ENCODE assay signal across 23 cellular contexts in the genomic region with DNA sequence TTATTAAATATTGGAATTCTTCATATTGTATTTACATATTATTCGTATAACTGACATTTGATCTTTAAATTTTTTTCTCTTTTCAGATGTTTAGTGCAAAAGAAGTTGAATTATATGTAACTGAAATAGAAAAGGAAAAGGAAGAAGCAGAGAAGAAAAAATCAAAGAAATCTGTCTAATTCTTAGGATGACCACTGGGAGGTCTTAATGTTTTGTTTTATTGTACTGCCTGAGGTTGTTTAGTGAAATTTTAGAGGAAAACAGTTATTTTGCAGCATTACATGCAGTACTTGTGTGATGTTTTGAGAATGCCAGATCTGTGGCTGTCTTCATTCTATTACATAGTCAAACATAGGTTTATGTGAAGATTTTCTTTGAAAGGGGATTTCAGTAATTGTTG. TPM values are rescaled to one million over a fixed set of nuclear protein-coding genes. Genes with fewer than 3 reads are reported as not detected.
DNase-seq lines count a peak whose midpoint lies in the region; ATAC-seq, FAIRE-seq and TF ChIP-seq lines count a peak whose summit lies in the region.
"Had no signal": no experiment of that assay in that cellular context is flagged by ENCODE, and none has a peak within 500 bp of the region (broad histone marks: within the 10 kb centered on the region; RNA-seq: fewer than 3 reads in every experiment).

No MANE protein-coding gene starts in this region.

- no peak overlapping the region for H2AFZ ChIP-seq in OCI-LY1 (ENCODE audit: low read length)
- H2AFZ ChIP-seq: PC-9 had no signal

- FAIRE-seq in frontal cortex (lab: Jason Lieb, UNC), result no peak
- FAIRE-seq: HTR-8/SVneo had no signal

- no peaks in the 10 kb centered on the region for H3K79me2 ChIP-seq in OCI-LY1 (ENCODE audit: insufficient read depth, low read length)

- CTCF ChIA-PET in CD8-positive, alpha-beta memory T cell (lab: Charles Lee), result no interaction called here

- DNase-seq in GM12864 (ENCODE audit: low read depth) (no peak), chondrocyte (ENCODE audit: low spot score) (no peak), mesothelial cell of epicardium (ENCODE audit: low spot score in 2 of 2, unreplicated experiment in 2 of 2) (no peak), frontal cortex (ENCODE audit: low spot score in 2 of 2) (no peak)
- no peak for DNase-seq in CD8-positive, alpha-beta memory T cell
- DNase-seq: ACHN, C1 segment of cervical spinal cord, GOT3, HCEC 1CT, KG1, NCI-H1105 treated with DMSO at 0.1 percent for 48 hours, NCI-H1694, NCI-H2081, NCI-H2171, NCI-H526, PC-9, SHP77 treated with DMSO at 0.1 percent for 48 hours had no signal

- no peaks in the 10 kb centered on the region for H3K9me2 ChIP-seq in OCI-LY1 (ENCODE audit: low read depth, low read length)

- no peak for ATAC-seq in stimulated activated memory B cell treated with anti-CD40 and anti-IgM and Interleukin-4, amounts not matched to agents 10 μg/mL and 1 μg/mL and 100 μg/mL, for 72 hours
- ATAC-seq in HG03108 (IDR thresholded peaks at IDR 0.05; ENCODE audit: unreplicated experiment), result no peak

- H3K27me3 Mint-ChIP-seq in chondrocyte (ENCODE audit: low read depth), result peaks cover 2% of the 10 kb centered on the region
- no peaks in the 10 kb centered on the region for H3K27me3 Mint-ChIP-seq in stimulated activated memory B cell treated with anti-CD40 and anti-IgM and Interleukin-4, amounts not matched to agents 10 μg/mL and 1 μg/mL and 100 μg/mL, for 72 hours
- H3K27me3 Mint-ChIP-seq in CD8-positive, alpha-beta memory T cell, result no peaks in the 10 kb centered on the region
- no peaks in the 10 kb centered on the region for H3K27me3 Mint-ChIP-seq in mesothelial cell of epicardium (ENCODE audit: low read depth)

- H3K27me3 ChIP-seq in OCI-LY1 (ENCODE audit: insufficient read depth, low read length), result no peaks in the 10 kb centered on the region
- no peaks in the 10 kb centered on the region for H3K27me3 ChIP-seq in CD8-positive, alpha-beta memory T cell (ENCODE audit: insufficient read depth, low read length, poor library complexity, severe bottlenecking)

- H3K4me1 Mint-ChIP-seq in chondrocyte (ENCODE audit: low read depth), result no peaks in the 10 kb centered on the region
- H3K4me1 Mint-ChIP-seq in stimulated activated memory B cell treated with anti-CD40 and anti-IgM and Interleukin-4, amounts not matched to agents 10 μg/mL and 1 μg/mL and 100 μg/mL, for 72 hours, result peaks cover 34% of the 10 kb centered on the region
- peaks cover 20 to 27% (median 26%) of the 10 kb centered on the region in 3 donors for H3K4me1 Mint-ChIP-seq in CD8-positive, alpha-beta memory T cell
- H3K4me1 Mint-ChIP-seq in mesothelial cell of epicardium, result no peaks in the 10 kb centered on the region

- H3K4me3 ChIP-seq in GM12864 (ENCODE audit: low read depth, low read length) (no peak overlapping the region), OCI-LY1 (ENCODE audit: low read depth, low read length, poor library complexity, severe bottlenecking) (no peak overlapping the region)
- no peak overlapping the region for H3K4me3 ChIP-seq in CD8-positive, alpha-beta memory T cell (ENCODE audit: low read length)
- H3K4me3 ChIP-seq: PC-9, SK-N-MC had no signal

- no peak overlapping the region for H3K4me3 Mint-ChIP-seq in chondrocyte (ENCODE audit: unreplicated experiment)
- no peak overlapping the region for H3K4me3 Mint-ChIP-seq in stimulated activated memory B cell treated with anti-CD40 and anti-IgM and Interleukin-4, amounts not matched to agents 10 μg/mL and 1 μg/mL and 100 μg/mL, for 72 hours
- H3K4me3 Mint-ChIP-seq in CD8-positive, alpha-beta memory T cell, result peak overlapping the region in 1 of 7 donors; percentile 50
- no peak overlapping the region for H3K4me3 Mint-ChIP-seq in mesothelial cell of epicardium

- TF ChIP-seq CTCF in GM12864 (IDR thresholded peaks at IDR 0.05; ENCODE audit: low read depth, low read length, missing control alignments) (peak; percentile 5), OCI-LY1 (IDR thresholded peaks at IDR 0.05; ENCODE audit: low read length) (peak; percentile 22; the same call in 1 of the 2 replicates), chondrocyte (IDR thresholded peaks at IDR 0.05) (peak; percentile 19), mesothelial cell of epicardium (IDR thresholded peaks at IDR 0.05; ENCODE audit: unreplicated experiment) (no peak)

- H3K9me3 ChIP-seq in OCI-LY1 (ENCODE audit: low read length), result no peaks in the 10 kb centered on the region
- no peaks in the 10 kb centered on the region for H3K9me3 ChIP-seq in CD8-positive, alpha-beta memory T cell (ENCODE audit: low read length)

- 0 out of 2 replicates have a peak, but pooled peaks cover 16% of the 10 kb centered on the region for H3F3A ChIP-seq in OCI-LY1 (ENCODE audit: insufficient read depth, low read length)

- no peaks in the 10 kb centered on the region for H3K36me3 ChIP-seq in OCI-LY1 (ENCODE audit: insufficient read depth, low read length)
- no peaks in the 10 kb centered on the region for H3K36me3 ChIP-seq in CD8-positive, alpha-beta memory T cell (ENCODE audit: insufficient read depth, low read length)

- H3K9ac ChIP-seq in OCI-LY1 (ENCODE audit: low read length), result no peak overlapping the region

- POLR2A ChIA-PET in CD8-positive, alpha-beta memory T cell (lab: Charles Lee), result no interaction called here

- peak overlapping the region; percentile 97 for H3K27ac ChIP-seq in OCI-LY1 (ENCODE audit: low read depth, low read length, poor library complexity, severe bottlenecking)
- H3K27ac ChIP-seq in CD8-positive, alpha-beta memory T cell (ENCODE audit: low read depth, low read length), result no peak overlapping the region
- H3K27ac ChIP-seq: PC-9, RWPE1, SK-N-MC had no signal

- H3K36me3 Mint-ChIP-seq in chondrocyte (ENCODE audit: low read depth) (no peaks in the 10 kb centered on the region), mesothelial cell of epicardium (no peaks in the 10 kb centered on the region)
- no peaks in the 10 kb centered on the region for H3K36me3 Mint-ChIP-seq in stimulated activated memory B cell treated with anti-CD40 and anti-IgM and Interleukin-4, amounts not matched to agents 10 μg/mL and 1 μg/mL and 100 μg/mL, for 72 hours
- no peaks in the 10 kb centered on the region for H3K36me3 Mint-ChIP-seq in CD8-positive, alpha-beta memory T cell

- H3K4me2 ChIP-seq in OCI-LY1 (ENCODE audit: low read length), result no peak overlapping the region
- H3K4me2 ChIP-seq: PC-9 had no signal

- H3K9me3 Mint-ChIP-seq in chondrocyte (ENCODE audit: low read depth), result peaks cover 9% of the 10 kb centered on the region
- no peaks in the 10 kb centered on the region for H3K9me3 Mint-ChIP-seq in stimulated activated memory B cell treated with anti-CD40 and anti-IgM and Interleukin-4, amounts not matched to agents 10 μg/mL and 1 μg/mL and 100 μg/mL, for 72 hours
- peaks cover 0 to 5% (median 0%) of the 10 kb centered on the region in 5 donors for H3K9me3 Mint-ChIP-seq in CD8-positive, alpha-beta memory T cell
- H3K9me3 Mint-ChIP-seq in mesothelial cell of epicardium, result peaks cover 16% of the 10 kb centered on the region

- H3K27ac Mint-ChIP-seq in chondrocyte (ENCODE audit: unreplicated experiment) (no peak overlapping the region), mesothelial cell of epicardium (no peak overlapping the region)
- peak overlapping the region; percentile 88 for H3K27ac Mint-ChIP-seq in stimulated activated memory B cell treated with anti-CD40 and anti-IgM and Interleukin-4, amounts not matched to agents 10 μg/mL and 1 μg/mL and 100 μg/mL, for 72 hours
- H3K27ac Mint-ChIP-seq in CD8-positive, alpha-beta memory T cell, result peak overlapping the region in 1 of 8 donors; percentile 15

- no peaks in the 10 kb centered on the region for H4K20me1 ChIP-seq in OCI-LY1 (ENCODE audit: insufficient read depth, low read length)

- peaks cover 30% of the 10 kb centered on the region for H3K4me1 ChIP-seq in OCI-LY1 (ENCODE audit: insufficient read depth, low read length, severe bottlenecking)
- H3K4me1 ChIP-seq in CD8-positive, alpha-beta memory T cell (ENCODE audit: insufficient read depth, low read length), result peaks cover 3% of the 10 kb centered on the region

RNA-seq across cellular contexts. Expression of a gene that starts 34.0 kb away (rescaled TPM):
- total RNA-seq in chondrocyte, result 1.7 to 2.2 TPM (median 2.0 TPM) in 3 replicates
- total RNA-seq in CD8-positive, alpha-beta memory T cell, result 10 to 100 TPM; 18.7 to 19.5 TPM
- 4.3 TPM for polyA plus RNA-seq in CD8-positive, alpha-beta memory T cell
- 3.7 to 4.2 TPM (median 3.8 TPM) in 3 replicates for total RNA-seq in mesothelial cell of epicardium
- total RNA-seq in frontal cortex, result 2.0 TPM

RNA-seq across cellular contexts. Expression of a gene that starts 58.6 kb away (rescaled TPM):
- total RNA-seq in chondrocyte (not detected in 3 replicates), mesothelial cell of epicardium (0.22 TPM in 1 of 3 replicates, not detected in the others), frontal cortex (not detected)
- 1 to 10 TPM; 1.4 to 1.7 TPM for total RNA-seq in CD8-positive, alpha-beta memory T cell
- 2.1 TPM for polyA plus RNA-seq in CD8-positive, alpha-beta memory T cell
- total RNA-seq: PC-9 had no signal
